Comparison of ENCODE assay signal across 1 cellular context in the genomic region with DNA sequence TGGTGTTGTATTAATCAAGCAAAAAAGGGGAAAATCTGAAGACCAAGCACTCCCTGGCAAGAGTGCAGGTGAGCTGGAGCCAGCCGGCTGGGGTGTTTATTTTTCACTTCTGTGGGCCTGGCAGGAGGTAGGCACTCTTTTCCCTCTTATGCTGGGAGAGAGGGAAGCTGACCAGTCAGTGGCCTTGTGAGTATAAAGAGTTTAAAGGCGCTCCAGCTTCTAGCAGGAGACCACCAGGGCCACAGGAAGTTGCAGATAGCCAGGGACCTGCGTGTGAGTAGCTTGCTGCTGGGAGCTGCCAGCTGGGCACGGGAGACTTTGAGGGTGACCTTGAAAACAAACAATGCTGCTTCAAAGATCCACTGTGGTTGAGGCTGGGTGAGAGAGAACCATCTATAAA.
TF ChIP-seq lines count a peak whose summit lies in the region.

No MANE protein-coding gene starts in this region.

TF ChIP-seq in WTC11, 78 proteins besides CTCF, POLR2A, EP300 and RAD21 (continued from another document):
- TF ChIP-seq, protein P1, sequence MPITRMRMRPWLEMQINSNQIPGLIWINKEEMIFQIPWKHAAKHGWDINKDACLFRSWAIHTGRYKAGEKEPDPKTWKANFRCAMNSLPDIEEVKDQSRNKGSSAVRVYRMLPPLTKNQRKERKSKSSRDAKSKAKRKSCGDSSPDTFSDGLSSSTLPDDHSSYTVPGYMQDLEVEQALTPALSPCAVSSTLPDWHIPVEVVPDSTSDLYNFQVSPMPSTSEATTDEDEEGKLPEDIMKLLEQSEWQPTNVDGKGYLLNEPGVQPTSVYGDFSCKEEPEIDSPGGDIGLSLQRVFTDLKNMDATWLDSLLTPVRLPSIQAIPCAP (CRISPR knock-in tag; IDR thresholded peaks at IDR 0.05) = no peak
- TF ChIP-seq, protein P2, sequence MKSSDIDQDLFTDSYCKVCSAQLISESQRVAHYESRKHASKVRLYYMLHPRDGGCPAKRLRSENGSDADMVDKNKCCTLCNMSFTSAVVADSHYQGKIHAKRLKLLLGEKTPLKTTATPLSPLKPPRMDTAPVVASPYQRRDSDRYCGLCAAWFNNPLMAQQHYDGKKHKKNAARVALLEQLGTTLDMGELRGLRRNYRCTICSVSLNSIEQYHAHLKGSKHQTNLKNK (CRISPR knock-in tag; IDR thresholded peaks at IDR 0.05) = no peak
- TF ChIP-seq, protein P3, sequence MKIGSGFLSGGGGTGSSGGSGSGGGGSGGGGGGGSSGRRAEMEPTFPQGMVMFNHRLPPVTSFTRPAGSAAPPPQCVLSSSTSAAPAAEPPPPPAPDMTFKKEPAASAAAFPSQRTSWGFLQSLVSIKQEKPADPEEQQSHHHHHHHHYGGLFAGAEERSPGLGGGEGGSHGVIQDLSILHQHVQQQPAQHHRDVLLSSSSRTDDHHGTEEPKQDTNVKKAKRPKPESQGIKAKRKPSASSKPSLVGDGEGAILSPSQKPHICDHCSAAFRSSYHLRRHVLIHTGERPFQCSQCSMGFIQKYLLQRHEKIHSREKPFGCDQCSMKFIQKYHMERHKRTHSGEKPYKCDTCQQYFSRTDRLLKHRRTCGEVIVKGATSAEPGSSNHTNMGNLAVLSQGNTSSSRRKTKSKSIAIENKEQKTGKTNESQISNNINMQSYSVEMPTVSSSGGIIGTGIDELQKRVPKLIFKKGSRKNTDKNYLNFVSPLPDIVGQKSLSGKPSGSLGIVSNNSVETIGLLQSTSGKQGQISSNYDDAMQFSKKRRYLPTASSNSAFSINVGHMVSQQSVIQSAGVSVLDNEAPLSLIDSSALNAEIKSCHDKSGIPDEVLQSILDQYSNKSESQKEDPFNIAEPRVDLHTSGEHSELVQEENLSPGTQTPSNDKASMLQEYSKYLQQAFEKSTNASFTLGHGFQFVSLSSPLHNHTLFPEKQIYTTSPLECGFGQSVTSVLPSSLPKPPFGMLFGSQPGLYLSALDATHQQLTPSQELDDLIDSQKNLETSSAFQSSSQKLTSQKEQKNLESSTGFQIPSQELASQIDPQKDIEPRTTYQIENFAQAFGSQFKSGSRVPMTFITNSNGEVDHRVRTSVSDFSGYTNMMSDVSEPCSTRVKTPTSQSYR (CRISPR knock-in tag; IDR thresholded peaks at IDR 0.05) = no peak
- TF ChIP-seq ETV6 (CRISPR knock-in tag; IDR thresholded peaks at IDR 0.05) (no peak), EMX1 (CRISPR knock-in tag; IDR thresholded peaks at IDR 0.05) (no peak), NR1H2 (CRISPR knock-in tag; IDR thresholded peaks at IDR 0.05) (no peak)
